8 cellular contexts compared by ENCODE assay signal in the genomic region with DNA sequence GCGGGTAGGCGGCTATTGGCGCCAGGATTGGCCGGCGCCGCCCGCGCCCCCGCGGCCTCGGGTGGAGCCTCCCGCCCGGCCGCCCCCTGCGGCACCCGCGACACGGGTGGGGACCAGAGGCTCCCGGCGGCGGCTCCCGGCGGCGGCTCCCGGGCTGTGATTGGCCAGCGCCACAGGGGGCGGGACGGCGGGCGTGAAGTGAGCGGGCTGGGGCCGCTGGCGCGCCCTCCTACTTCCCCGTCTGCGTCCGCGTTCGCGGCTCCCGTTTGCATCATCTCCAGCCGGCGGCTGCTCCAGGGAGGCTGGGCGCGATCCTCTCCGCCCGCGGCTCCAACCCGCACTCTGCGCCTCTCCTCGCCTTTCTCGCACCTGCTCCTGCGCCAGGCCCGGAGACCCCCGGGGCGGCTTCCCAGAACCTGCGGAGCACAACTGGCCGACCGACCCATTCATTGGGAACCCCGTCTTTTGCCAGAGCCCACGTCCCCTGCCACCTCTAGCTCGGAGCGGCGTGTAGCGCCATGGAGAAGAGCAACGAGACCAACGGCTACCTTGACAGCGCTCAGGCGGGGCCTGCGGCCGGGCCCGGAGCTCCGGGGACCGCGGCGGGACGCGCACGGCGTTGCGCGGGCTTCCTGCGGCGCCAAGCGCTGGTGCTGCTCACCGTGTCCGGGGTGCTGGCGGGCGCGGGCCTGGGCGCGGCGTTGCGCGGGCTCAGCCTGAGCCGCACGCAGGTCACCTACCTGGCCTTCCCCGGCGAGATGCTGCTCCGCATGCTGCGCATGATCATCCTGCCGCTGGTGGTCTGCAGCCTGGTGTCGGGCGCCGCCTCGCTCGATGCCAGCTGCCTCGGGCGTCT. TPM values are rescaled to one million over a fixed set of nuclear protein-coding genes. Genes with fewer than 3 reads are reported as not detected.
A peak's percentile ranks its signal among the peaks of the same experiment; 100 is the strongest.
DNase-seq lines count a peak whose midpoint lies in the region; ATAC-seq and TF ChIP-seq lines count a peak whose summit lies in the region.

A gene (plus strand): TSS at position 274 of the 856 bp plus-strand sequence. CDS start 245 bp downstream, at position 519.

- H3K4me3 ChIP-seq in upper lobe of left lung = peak within 1 kb of the TSS; percentile 70 to 87 (median 72)

- H3K9me3 ChIP-seq in upper lobe of left lung = no peaks in the 10 kb centered on the region

- no peak for TF ChIP-seq EP300 in upper lobe of left lung (IDR thresholded peaks at IDR 0.05)

- peak; percentile 81 for DNase-seq in NCI-H1105 (lab: John Stamatoyannopoulos, UW)
- peak; percentile 91 for DNase-seq in SW480 (ENCODE audit: low spot score)
- DNase-seq in activated naive CD8-positive, alpha-beta T cell treated with anti-CD3 and anti-CD28 coated beads, Interleukin-2, amount 50 U/mL, for 16 hours (ENCODE audit: low read depth, low spot score) = peak; percentile 55
- peak; percentile 97 for DNase-seq in cardiac septum (ENCODE audit: low spot score)
- peak; percentile 86 to 99 (median 94) for DNase-seq in posterior cingulate gyrus
- DNase-seq in upper lobe of left lung = peak; percentile 95 to 98

- TF ChIP-seq CTCF in upper lobe of left lung (IDR thresholded peaks at IDR 0.05) = peak in 1 of 6 experiments; percentile 14

- peak within 1 kb of the TSS; percentile 85 to 94 (median 92) for H3K27ac ChIP-seq in upper lobe of left lung

- no peaks in the 10 kb centered on the region for H3K36me3 ChIP-seq in upper lobe of left lung

- ATAC-seq in HG02623 (IDR thresholded peaks at IDR 0.05; ENCODE audit: unreplicated experiment) (peak; percentile 66), upper lobe of left lung (ENCODE audit: low FRiP score in 2 of 2) (peak; percentile 95 to 96)

- peaks cover 15 to 26% (median 19%) of the 10 kb centered on the region in 4 donors for H3K4me1 ChIP-seq in upper lobe of left lung

- WGBS in upper lobe of left lung, 2 donors = 1% methylated on average over 55 of the region's 109 CpGs; no CpG with 5 or more reads in 1 of the 2 donors

- intact Hi-C loops in cardiac septum (cut with DNase I) = loop anchor here (5.0 kb wide), 2 partner anchors 53 to 143 kb away; a partner anchor contains a TSS
- intact Hi-C loops in posterior cingulate gyrus (cut with DNase I) = loop anchor here (2.0 to 10.0 kb wide), 4 partner anchors 65 to 467 kb away; a partner anchor contains a TSS

- TF ChIP-seq POLR2A in GM10847 (IDR thresholded peaks at IDR 0.05; ENCODE audit: extremely low read depth, insufficient read length) (peak; percentile 42), upper lobe of left lung (IDR thresholded peaks at IDR 0.05) (peak in 1 of 4 donors; percentile 75)

- no peaks in the 10 kb centered on the region for H3K27me3 ChIP-seq in upper lobe of left lung

RNA-seq across cellular contexts. Expression of the gene that starts here (rescaled TPM):
- total RNA-seq in cardiac septum (22.2 TPM), upper lobe of left lung (10 to 100 TPM in 3 of 6 donors, 1 to 10 TPM in 3; 5.2 to 15.2 (median 9.7) TPM)

Comparison
In these comparisons a context has a peak if more than half of its experiments do, and no peak if none do; other contexts are left out.
1. Peak in every context shown above with its lines: DNase-seq, ATAC-seq, H3K4me3 ChIP-seq and H3K27ac ChIP-seq.